Comparison of ENCODE assay signal across 19 cellular contexts in the genomic region with DNA sequence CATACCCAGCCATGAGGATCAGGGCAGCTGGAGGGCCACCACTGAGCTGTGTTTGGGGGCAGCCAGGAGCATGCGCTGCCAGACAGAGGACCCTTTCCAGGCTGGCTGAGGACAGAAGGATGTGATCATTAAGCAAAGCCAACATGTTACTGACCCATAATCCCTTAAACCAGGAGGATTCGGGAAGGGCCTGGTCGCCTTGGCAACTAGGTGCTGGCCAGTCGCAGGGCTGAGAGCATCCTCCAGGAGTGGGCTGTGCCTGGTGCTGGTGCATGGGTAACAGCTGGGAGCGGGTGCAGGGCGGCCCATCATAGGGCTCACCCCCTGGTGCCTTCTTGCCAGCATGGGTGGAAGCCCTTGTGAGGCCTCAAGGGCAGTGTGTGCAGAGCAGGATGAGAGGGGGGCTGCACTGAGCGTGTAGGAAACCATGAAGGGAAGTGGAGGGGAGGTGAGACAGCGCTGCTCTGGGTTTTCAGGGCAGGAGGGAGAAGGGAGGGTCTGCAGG. TPM values are rescaled to one million over a fixed set of nuclear protein-coding genes. Genes with fewer than 3 reads are reported as not detected.
DNase-seq lines count a peak whose midpoint lies in the region; ATAC-seq and TF ChIP-seq lines count a peak whose summit lies in the region.
"Had no signal": no experiment of that assay in that cellular context is flagged by ENCODE, and none has a peak within 500 bp of the region (broad histone marks: within the 10 kb centered on the region; RNA-seq: fewer than 3 reads in every experiment).

No MANE protein-coding gene starts in this region.

- no peak overlapping the region for H3K4me3 ChIP-seq in dorsolateral prefrontal cortex
- H3K4me3 ChIP-seq: MG63, SJSA1 had no signal

- ATAC-seq in GM18868 (IDR thresholded peaks at IDR 0.05; ENCODE audit: unreplicated experiment): no peak
- ATAC-seq: PC-3 had no signal

- H3K27me3 ChIP-seq in dorsolateral prefrontal cortex: no peaks in the 10 kb centered on the region
- H3K27me3 ChIP-seq: MG63, SJSA1 had no signal

- no peak for TF ChIP-seq CTCF in dorsolateral prefrontal cortex (IDR thresholded peaks at IDR 0.05 in 54 of 56, conservative IDR thresholded peaks at IDR 0.05 in 2 of 56; ENCODE audit: low read depth in 1 of 56, partially characterized antibody in 56 of 56)

- H3K27ac ChIP-seq in dorsolateral prefrontal cortex: peak overlapping the region; percentile 9 to 100 (median 95)
- H3K27ac ChIP-seq: SJSA1 had no signal

- DNase-seq in NCI-H1417 (lab: John Stamatoyannopoulos, UW): peak in 2 of 3 experiments; percentile 25 to 64
- no peak for DNase-seq in NCI-H1417 treated with DMSO at 0.1 percent for 48 hours (lab: John Stamatoyannopoulos, UW)
- peak; percentile 94 to 97 for DNase-seq in NCI-H524 (lab: John Stamatoyannopoulos, UW)
- DNase-seq in dorsolateral prefrontal cortex: no peak
- peak; percentile 33 for DNase-seq in pons (ENCODE audit: low spot score)
- DNase-seq in UCSD-AML1 (lab: John Stamatoyannopoulos, UW; ENCODE audit: unreplicated experiment): no peak
- no peak for DNase-seq in OCI-M1 (lab: John Stamatoyannopoulos, UW)
- DNase-seq: 8988T; CD8-positive, alpha-beta memory T cell; IMR-90; Karpas-422; MG63; NCI-H1092 treated with DMSO at 0.1 percent for 48 hours; NCI-H1694 treated with DMSO at 0.1 percent for 48 hours; NCI-H2107; NCI-H345; PC-3 had no signal

- intact Hi-C loops in dorsolateral prefrontal cortex (cut with DNase I): loop anchor here in 1 of 2 donors (10.0 kb wide), 1 partner anchor 247 kb away; no protein-coding TSS in a partner anchor

RNA-seq across cellular contexts. Expression of gene CDK18, which starts 17.2 kb away (rescaled TPM):
- total RNA-seq in dorsolateral prefrontal cortex: 100 to 1,000 TPM in 101 of 120 experiments, 10 to 100 TPM in 19; 55.9 to 606 (median 176) TPM

Comparison
In these comparisons a context has a peak if more than half of its experiments do, and no peak if none do; other contexts are left out.
1. DNase-seq: peak in NCI-H1417 (2 of 3), NCI-H524 (2 of 2) and pons (single experiment); none in NCI-H1417 treated with DMSO at 0.1 percent for 48 hours (single experiment), dorsolateral prefrontal cortex (0 of 10), UCSD-AML1 (single experiment) and OCI-M1 (single experiment).